In the genomic region with DNA sequence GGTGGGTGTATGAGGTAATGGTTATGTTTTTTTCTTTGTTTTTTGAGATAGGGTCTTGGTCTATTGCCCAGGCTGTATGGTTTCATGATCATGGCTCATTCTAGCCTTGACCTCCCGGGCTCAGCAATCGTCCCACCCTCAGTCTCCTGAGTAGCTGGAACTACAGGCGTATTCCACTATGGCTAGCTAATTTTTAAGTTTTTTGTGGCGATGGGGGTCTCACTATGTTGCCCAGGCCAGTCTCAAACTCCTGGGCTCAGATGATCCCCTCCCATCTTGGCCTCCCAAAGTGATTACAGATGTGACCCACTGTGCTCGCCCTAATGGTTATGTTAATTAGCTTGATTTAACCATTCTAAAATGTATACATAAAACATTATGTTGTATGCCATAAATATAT, we compare ENCODE assay signal across 11 cellular contexts. TPM values are rescaled to one million over a fixed set of nuclear protein-coding genes. Genes with fewer than 3 reads are reported as not detected.
"Had no signal": no experiment of that assay in that cellular context is flagged by ENCODE, and none has a peak within 500 bp of the region (broad histone marks: within the 10 kb centered on the region; RNA-seq: fewer than 3 reads in every experiment).

No MANE protein-coding gene starts in this region.

- H3K36me3 Mint-ChIP-seq: IgD-negative memory B cell had no signal

- H3K4me3 Mint-ChIP-seq: IgD-negative memory B cell had no signal

- ATAC-seq: HepG2, K562 had no signal

- H3K9ac ChIP-seq: KMS-11 had no signal

- H3K4me2 ChIP-seq: KMS-11 had no signal

- DNase-seq: IMR-90, Karpas-422, Kasumi-1, KBM-7, KG1 had no signal

- H3K27ac ChIP-seq: HL-60, KMS-11 had no signal

- FAIRE-seq: HepG2, HTR-8/SVneo, K562 had no signal

- H3K27ac Mint-ChIP-seq: IgD-negative memory B cell had no signal

- H3K4me3 ChIP-seq: K562 had no signal

RNA-seq across cellular contexts. Expression of gene CNTLN, which starts 5.6 kb away (rescaled TPM):
- total RNA-seq: K562 had no signal
